In genomic region chr16:72848045-72848410, GRCh38 we compare ENCODE assay signal across 11 cellular contexts.
DNase-seq lines count a peak whose midpoint lies in the region; ATAC-seq and TF ChIP-seq lines count a peak whose summit lies in the region.
"Had no signal": no experiment of that assay in that cellular context is flagged by ENCODE, and none has a peak within 500 bp of the region (broad histone marks: within the 10 kb centered on the region; RNA-seq: fewer than 3 reads in every experiment).

No MANE protein-coding gene starts in this region.

- no peaks in the 10 kb centered on the region for H3K36me3 ChIP-seq in BLaER1
- H3K36me3 ChIP-seq: BE2C had no signal

- peaks cover 31% of the 10 kb centered on the region for H3K4me1 Mint-ChIP-seq in glutamatergic neuron (ENCODE audit: low read depth, unreplicated experiment)

- no peak overlapping the region for H3K4me3 ChIP-seq in BLaER1

- no peak overlapping the region for H3K4me3 Mint-ChIP-seq in glutamatergic neuron (ENCODE audit: unreplicated experiment)
- H3K4me3 Mint-ChIP-seq: natural killer cell treated with Interleukin-12 subunit alpha and Interleukin-12 subunit beta and Interleukin-15 and Interleukin-18, amount 100 ng/mL, for 72 hours had no signal

- no peaks in the 10 kb centered on the region for H4K20me1 ChIP-seq in BLaER1

- peaks cover 11% of the 10 kb centered on the region for H3K27me3 Mint-ChIP-seq in glutamatergic neuron (ENCODE audit: unreplicated experiment)

- no peak for ATAC-seq in HG02623 (IDR thresholded peaks at IDR 0.05; ENCODE audit: unreplicated experiment)
- ATAC-seq: natural killer cell treated with Interleukin-12 subunit alpha and Interleukin-12 subunit beta and Interleukin-15 and Interleukin-18, amount 100 ng/mL, for 72 hours had no signal

- no peaks in the 10 kb centered on the region for H3K9me3 ChIP-seq in BLaER1
- H3K9me3 ChIP-seq: BE2C had no signal

- CTCF ChIA-PET in RWPE1 (lab: Yijun Ruan, JAX) = interaction anchor here (0.9 kb wide), 2 partner anchors 16 to 114 kb away, joined by 3 to 4 read pairs; no protein-coding TSS in a partner anchor

- H3K27ac Mint-ChIP-seq in glutamatergic neuron (ENCODE audit: unreplicated experiment) = no peak overlapping the region
- H3K27ac Mint-ChIP-seq: natural killer cell treated with Interleukin-12 subunit alpha and Interleukin-12 subunit beta and Interleukin-15 and Interleukin-18, amount 100 ng/mL, for 72 hours had no signal

- POLR2A ChIA-PET in RWPE1 (lab: Yijun Ruan, JAX; ENCODE audit: low non-redundant PET) = no interaction called here

- H3K27ac ChIP-seq in BLaER1 = no peak overlapping the region
- peak overlapping the region; percentile 76 for H3K27ac ChIP-seq in RWPE1

- peak overlapping the region; percentile 26; the same call in 1 of the 2 replicates for H3K4me2 ChIP-seq in BLaER1

- H3K4me1 ChIP-seq in BLaER1 = peaks cover 79% of the 10 kb centered on the region

- peaks cover 5% of the 10 kb centered on the region for H3K9me3 Mint-ChIP-seq in glutamatergic neuron (ENCODE audit: unreplicated experiment)
- H3K9me3 Mint-ChIP-seq: natural killer cell treated with Interleukin-12 subunit alpha and Interleukin-12 subunit beta and Interleukin-15 and Interleukin-18, amount 100 ng/mL, for 72 hours had no signal

- H3K36me3 Mint-ChIP-seq in glutamatergic neuron (ENCODE audit: unreplicated experiment) = no peaks in the 10 kb centered on the region
- H3K36me3 Mint-ChIP-seq: natural killer cell treated with Interleukin-12 subunit alpha and Interleukin-12 subunit beta and Interleukin-15 and Interleukin-18, amount 100 ng/mL, for 72 hours had no signal

- no peaks in the 10 kb centered on the region for H3K27me3 ChIP-seq in BLaER1
- H3K27me3 ChIP-seq: BE2C had no signal

- DNase-seq in RWPE1 (ENCODE audit: low spot score) (no peak), glutamatergic neuron (peak; percentile 24), renal cortical epithelial cell (ENCODE audit: low read depth) (peak; percentile 69), KG1 (lab: John Stamatoyannopoulos, UW) (no peak), NCI-H128 (lab: John Stamatoyannopoulos, UW; ENCODE audit: unreplicated experiment) (no peak), activated gamma-delta T cell (lab: John Stamatoyannopoulos, UW) (no peak)
- DNase-seq: SW 1271 had no signal

- no peak overlapping the region for H3K9ac ChIP-seq in BLaER1

- TF ChIP-seq CTCF in RWPE1 (conservative IDR thresholded peaks at IDR 0.05; ENCODE audit: low read depth) (no peak), glutamatergic neuron (IDR thresholded peaks at IDR 0.05; ENCODE audit: partially characterized antibody, unreplicated experiment) (no peak)

Comparison
In these comparisons a context has a peak if more than half of its experiments do, and no peak if none do; other contexts are left out.
1. DNase-seq: peak in glutamatergic neuron (single experiment) and renal cortical epithelial cell (single experiment); none in RWPE1 (single experiment), KG1 (single experiment), NCI-H128 (single experiment) and activated gamma-delta T cell (single experiment).